Comparison of ENCODE assay signal across 8 cellular contexts in the genomic region with DNA sequence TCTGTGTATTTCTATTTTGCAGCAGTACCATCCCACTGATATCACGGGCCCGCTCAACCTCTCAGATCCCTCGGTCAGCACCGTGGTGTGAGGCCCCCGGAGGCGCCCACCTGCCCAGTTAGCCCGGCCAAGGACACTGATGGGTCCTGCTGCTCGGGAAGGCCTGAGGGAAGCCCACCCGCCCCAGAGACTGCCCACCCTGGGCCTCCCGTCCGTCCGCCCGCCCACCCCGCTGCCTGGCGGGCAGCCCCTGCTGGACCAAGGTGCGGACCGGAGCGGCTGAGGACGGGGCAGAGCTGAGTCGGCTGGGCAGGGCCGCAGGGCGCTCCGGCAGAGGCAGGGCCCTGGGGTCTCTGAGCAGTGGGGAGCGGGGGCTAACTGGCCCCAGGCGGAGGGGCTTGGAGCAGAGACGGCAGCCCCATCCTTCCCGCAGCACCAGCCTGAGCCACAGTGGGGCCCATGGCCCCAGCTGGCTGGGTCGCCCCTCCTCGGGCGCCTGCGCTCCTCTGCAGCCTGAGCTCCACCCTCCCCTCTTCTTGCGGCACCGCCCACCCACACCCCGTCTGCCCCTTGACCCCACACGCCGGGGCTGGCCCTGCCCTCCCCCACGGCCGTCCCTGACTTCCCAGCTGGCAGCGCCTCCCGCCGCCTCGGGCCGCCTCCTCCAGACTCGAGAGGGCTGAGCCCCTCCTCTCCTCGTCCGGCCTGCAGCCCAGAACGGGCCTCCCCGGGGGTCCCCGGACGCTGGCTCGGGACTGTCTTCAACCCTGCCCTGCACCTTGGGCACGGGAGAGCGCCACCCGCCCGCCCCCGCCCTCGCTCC. TPM values are rescaled to one million over a fixed set of nuclear protein-coding genes. Genes with fewer than 3 reads are reported as not detected.
DNase-seq lines count a peak whose midpoint lies in the region; ATAC-seq and TF ChIP-seq lines count a peak whose summit lies in the region.

No MANE protein-coding gene starts in this region.

- TF ChIP-seq CTCF in Loucy (conservative IDR thresholded peaks at IDR 0.05; ENCODE audit: low read length), result no peak
- no peak for TF ChIP-seq CTCF in WTC11 (IDR thresholded peaks at IDR 0.05)
- no peak for TF ChIP-seq CTCF in nephron (IDR thresholded peaks at IDR 0.05; ENCODE audit: unreplicated experiment in 3 of 3)
- TF ChIP-seq CTCF in GM10248 (IDR thresholded peaks at IDR 0.05; ENCODE audit: control extremely low read depth, extremely low read depth, low read depth, missing control alignments), result no peak

- peak overlapping the region; percentile 44 for H3K4me2 ChIP-seq in Loucy (ENCODE audit: low read depth, low read length, poor library complexity, severe bottlenecking)

- H3K27me3 Mint-ChIP-seq in WTC11 (ENCODE audit: low read depth) (peaks cover 69% of the 10 kb centered on the region), nephron (ENCODE audit: low read depth) (peaks cover 87% of the 10 kb centered on the region)
- peaks cover 9 to 45% (median 23%) of the 10 kb centered on the region in 5 donors for H3K27me3 Mint-ChIP-seq in naive thymus-derived CD4-positive, alpha-beta T cell

- H3K36me3 Mint-ChIP-seq in WTC11, result no peaks in the 10 kb centered on the region
- H3K36me3 Mint-ChIP-seq in nephron (ENCODE audit: low read depth), result no peaks in the 10 kb centered on the region
- no peaks in the 10 kb centered on the region for H3K36me3 Mint-ChIP-seq in naive thymus-derived CD4-positive, alpha-beta T cell

- H2AFZ ChIP-seq in Loucy (ENCODE audit: low read length), result no peak overlapping the region; the same call in 1 of the 2 replicates

- H3K9me3 ChIP-seq in Loucy (ENCODE audit: insufficient read depth, low read depth, low read length), result no peaks in the 10 kb centered on the region
- no peaks in the 10 kb centered on the region for H3K9me3 ChIP-seq in naive thymus-derived CD4-positive, alpha-beta T cell (ENCODE audit: control insufficient read depth in 2 of 3, low read length in 3 of 3)

- H3K9ac ChIP-seq in Loucy (ENCODE audit: low read depth, low read length, poor library complexity, severe bottlenecking), result no peak overlapping the region

- ATAC-seq in WTC11, result peak; percentile 43
- no peak for ATAC-seq in naive thymus-derived CD4-positive, alpha-beta T cell

- H3K36me3 ChIP-seq in Loucy (ENCODE audit: insufficient read depth, low read length), result no peaks in the 10 kb centered on the region
- no peaks in the 10 kb centered on the region for H3K36me3 ChIP-seq in naive thymus-derived CD4-positive, alpha-beta T cell (ENCODE audit: control insufficient read depth in 2 of 3, insufficient read depth in 3 of 3, low read length in 3 of 3)

- H3K9me3 Mint-ChIP-seq in WTC11 (no peaks in the 10 kb centered on the region), nephron (no peaks in the 10 kb centered on the region)
- no peaks in the 10 kb centered on the region for H3K9me3 Mint-ChIP-seq in naive thymus-derived CD4-positive, alpha-beta T cell

- H3K4me3 ChIP-seq in Loucy (ENCODE audit: low read length, poor library complexity, severe bottlenecking), result peak overlapping the region; percentile 38
- H3K4me3 ChIP-seq in naive thymus-derived CD4-positive, alpha-beta T cell (ENCODE audit: low read length), result no peak overlapping the region

- H3K4me3 Mint-ChIP-seq in WTC11, result peak overlapping the region; percentile 49; the same call in 1 of the 2 replicates
- H3K4me3 Mint-ChIP-seq in nephron, result peak overlapping the region in 2 of 3 experiments; percentile 54 to 61
- H3K4me3 Mint-ChIP-seq in naive thymus-derived CD4-positive, alpha-beta T cell, result peak overlapping the region in 5 of 10 donors; percentile 23 to 75 (median 40)

- POLR2A ChIA-PET in WTC11 (lab: Charles Lee) (no interaction called here), GM10248 (lab: Yijun Ruan, JAX) (no interaction called here)
- POLR2A ChIA-PET in naive thymus-derived CD4-positive, alpha-beta T cell (lab: Charles Lee), result interaction anchor here (1.0 kb wide), 1 partner anchor 29 kb away, joined by 3 read pairs; the partner anchor contains the start of gene GRIN1

- peaks cover 20% of the 10 kb centered on the region for H3K27me3 ChIP-seq in Loucy (ENCODE audit: insufficient read depth, low read length, poor library complexity, severe bottlenecking)
- H3K27me3 ChIP-seq in naive thymus-derived CD4-positive, alpha-beta T cell (ENCODE audit: control insufficient read depth in 2 of 2, insufficient read depth in 2 of 2, low read length in 2 of 2), result peaks cover 11 to 19% of the 10 kb centered on the region in 2 donors

- H3K4me1 Mint-ChIP-seq in WTC11 (peaks cover 6% of the 10 kb centered on the region), nephron (no peaks in the 10 kb centered on the region)
- peaks cover 0 to 6% (median under 1%) of the 10 kb centered on the region in 7 donors for H3K4me1 Mint-ChIP-seq in naive thymus-derived CD4-positive, alpha-beta T cell

- intact Hi-C loops in naive thymus-derived CD4-positive, alpha-beta T cell (cut with micrococcal nuclease), result loop anchor here in 1 of 2 donors (5.0 kb wide), 1 partner anchor 321 kb away; the partner anchor contains the start of gene PHPT1

- H3K4me1 ChIP-seq in Loucy (ENCODE audit: insufficient read depth, low read length, poor library complexity, severe bottlenecking), result peaks cover 8% of the 10 kb centered on the region
- no peaks in the 10 kb centered on the region for H3K4me1 ChIP-seq in naive thymus-derived CD4-positive, alpha-beta T cell (ENCODE audit: control insufficient read depth in 2 of 2, insufficient read depth in 2 of 2, low read length in 2 of 2)

- no peak overlapping the region for H3K27ac ChIP-seq in naive thymus-derived CD4-positive, alpha-beta T cell (ENCODE audit: low read depth, low read length)

- H4K20me1 ChIP-seq in Loucy (ENCODE audit: insufficient read depth, low read length, poor library complexity, severe bottlenecking), result no peaks in the 10 kb centered on the region

- no peaks in the 10 kb centered on the region for H3F3A ChIP-seq in Loucy (ENCODE audit: low read depth)

- H3K27ac Mint-ChIP-seq in WTC11 (no peak overlapping the region), nephron (no peak overlapping the region)
- no peak overlapping the region for H3K27ac Mint-ChIP-seq in naive thymus-derived CD4-positive, alpha-beta T cell

- CTCF ChIA-PET in WTC11 (lab: Charles Lee), result interaction anchor here (0.9 to 3.6 kb wide), 11 partner anchors 8 to 138 kb away, joined by 3 to 17 read pairs (median 7); partner anchors contain the start of genes GRIN1 and MAN1B1
- CTCF ChIA-PET in naive thymus-derived CD4-positive, alpha-beta T cell (lab: Charles Lee), result no interaction called here
- CTCF ChIA-PET in GM10248 (lab: Yijun Ruan, JAX), result interaction anchor here (1.2 to 1.4 kb wide), 2 partner anchors 8 to 69 kb away, joined by 3 to 4 read pairs; no protein-coding TSS in a partner anchor

- H3K9me2 ChIP-seq in Loucy (replicated peaks; ENCODE audit: low read depth, low read length), result no peaks in the 10 kb centered on the region

- DNase-seq in DMS53 treated with DMSO at 0.1 percent for 48 hours (lab: John Stamatoyannopoulos, UW; ENCODE audit: unreplicated experiment), result peak; percentile 67
- DNase-seq in WTC11 (ENCODE audit: low spot score), result peak; percentile 64
- no peak for DNase-seq in NCI-H128 (lab: John Stamatoyannopoulos, UW; ENCODE audit: unreplicated experiment)
- no peak for DNase-seq in naive thymus-derived CD4-positive, alpha-beta T cell
- DNase-seq in GM10248 (ENCODE audit: extremely low spot score), result no peak
- no peak for DNase-seq in pons (ENCODE audit: low spot score)

- no peaks in the 10 kb centered on the region for H3K79me2 ChIP-seq in Loucy (ENCODE audit: insufficient read depth, low read length)

TF ChIP-seq in WTC11, 78 proteins besides CTCF, POLR2A, EP300 and RAD21 (continues in another document):
- TF ChIP-seq FOXP4 (CRISPR knock-in tag; IDR thresholded peaks at IDR 0.05), result 0 out of 2 replicates have a peak, but pooled peaks have one; percentile 44

RNA-seq across cellular contexts. Expression of gene LRRC26, which starts 1.9 kb away (rescaled TPM):
- total RNA-seq in WTC11 (2021), result 1.1 to 2.2 TPM (median 2.1 TPM) in 3 replicates
- under 1 TPM in 1 of 5 experiments, not detected in 4; 0.42 TPM for total RNA-seq in naive thymus-derived CD4-positive, alpha-beta T cell
- not detected for polyA plus RNA-seq in naive thymus-derived CD4-positive, alpha-beta T cell

RNA-seq across cellular contexts. Expression of gene TMEM210, which starts 3.9 kb away (rescaled TPM):
- not detected in 3 replicates for total RNA-seq in WTC11 (2021)
- total RNA-seq in naive thymus-derived CD4-positive, alpha-beta T cell, result not detected
- polyA plus RNA-seq in naive thymus-derived CD4-positive, alpha-beta T cell, result not detected

RNA-seq across cellular contexts. Expression of gene ANAPC2, which starts 20.4 kb away (rescaled TPM):
- 61.0 to 80.9 TPM (median 61.2 TPM) in 3 replicates for total RNA-seq in WTC11 (2021)
- total RNA-seq in naive thymus-derived CD4-positive, alpha-beta T cell, result 100 to 1,000 TPM in 4 of 5 experiments, 10 to 100 TPM in 1; 77.3 to 147 (median 134) TPM
- 1 to 10 TPM; 7.4 to 7.8 TPM for polyA plus RNA-seq in naive thymus-derived CD4-positive, alpha-beta T cell

RNA-seq across cellular contexts. Expression of gene SSNA1, which starts 20.5 kb away (rescaled TPM):
- total RNA-seq in WTC11 (2021), result 102 to 105 TPM (median 103 TPM) in 3 replicates
- 10 to 100 TPM; 37.9 to 75.6 (median 46.8) TPM for total RNA-seq in naive thymus-derived CD4-positive, alpha-beta T cell
- polyA plus RNA-seq in naive thymus-derived CD4-positive, alpha-beta T cell, result 100 to 1,000 TPM; 106 to 133 TPM

RNA-seq across cellular contexts. Expression of gene GRIN1, which starts 29.0 kb away (rescaled TPM):
- 4.0 to 6.6 TPM (median 4.1 TPM) in 3 replicates for total RNA-seq in WTC11 (2021)
- not detected for total RNA-seq in naive thymus-derived CD4-positive, alpha-beta T cell
- polyA plus RNA-seq in naive thymus-derived CD4-positive, alpha-beta T cell, result not detected

Comparison
In these comparisons a context has a peak if more than half of its experiments do, and no peak if none do; other contexts are left out.
1. DNase-seq: peak in DMS53 treated with DMSO at 0.1 percent for 48 hours (single experiment) and WTC11 (single experiment); none in NCI-H128 (single experiment), naive thymus-derived CD4-positive, alpha-beta T cell (0 of 9), GM10248 (single experiment) and pons (single experiment).